In genomic region chr5:1344975-1345838, GRCh38 we compare ENCODE assay signal across 8 cellular contexts. TPM values are rescaled to one million over a fixed set of nuclear protein-coding genes. Genes with fewer than 3 reads are reported as not detected.
A peak's percentile ranks its signal among the peaks of the same experiment; 100 is the strongest.
DNase-seq lines count a peak whose midpoint lies in the region; ATAC-seq, FAIRE-seq and TF ChIP-seq lines count a peak whose summit lies in the region.

A gene with protein sequence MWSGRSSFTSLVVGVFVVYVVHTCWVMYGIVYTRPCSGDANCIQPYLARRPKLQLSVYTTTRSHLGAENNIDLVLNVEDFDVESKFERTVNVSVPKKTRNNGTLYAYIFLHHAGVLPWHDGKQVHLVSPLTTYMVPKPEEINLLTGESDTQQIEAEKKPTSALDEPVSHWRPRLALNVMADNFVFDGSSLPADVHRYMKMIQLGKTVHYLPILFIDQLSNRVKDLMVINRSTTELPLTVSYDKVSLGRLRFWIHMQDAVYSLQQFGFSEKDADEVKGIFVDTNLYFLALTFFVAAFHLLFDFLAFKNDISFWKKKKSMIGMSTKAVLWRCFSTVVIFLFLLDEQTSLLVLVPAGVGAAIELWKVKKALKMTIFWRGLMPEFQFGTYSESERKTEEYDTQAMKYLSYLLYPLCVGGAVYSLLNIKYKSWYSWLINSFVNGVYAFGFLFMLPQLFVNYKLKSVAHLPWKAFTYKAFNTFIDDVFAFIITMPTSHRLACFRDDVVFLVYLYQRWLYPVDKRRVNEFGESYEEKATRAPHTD (minus strand): TSS chr5:1345099. CDS start chr5:1344841, 258 bp downstream.

- H3K4me3 ChIP-seq in kidney (ENCODE audit: low read length in 2 of 2), result peak within 1 kb of the TSS; percentile 87 to 97

- H3K36me3 ChIP-seq in kidney (ENCODE audit: control insufficient read depth in 1 of 2, insufficient read depth in 2 of 2, low read length in 2 of 2), result peaks cover 10 to 18% of the 10 kb centered on the region in 2 donors

- FAIRE-seq in kidney (lab: Jason Lieb, UNC), result no peak

- H3K4me1 ChIP-seq in kidney (ENCODE audit: control insufficient read depth in 1 of 2, insufficient read depth in 1 of 2, low read depth in 1 of 2, low read length in 2 of 2), result peaks cover 8 to 22% of the 10 kb centered on the region in 2 donors

- peak within 1 kb of the TSS; percentile 57 to 78 for H3K27ac ChIP-seq in kidney (ENCODE audit: low read depth in 2 of 2, low read length in 2 of 2)

- H3K9me3 ChIP-seq in kidney (ENCODE audit: control insufficient read depth in 1 of 2, low read length in 2 of 2), result no peaks in the 10 kb centered on the region

- in situ Hi-C loops in GM18951 (cut with MboI; ENCODE audit: low sequenced_read_pairs, unreplicated experiment), result no loop called here

- DNase-seq in AG08396 (ENCODE audit: low spot score) (peak; percentile 100), NCI-H345 (lab: John Stamatoyannopoulos, UW) (peak; percentile 93), cerebellar cortex (ENCODE audit: low spot score) (peak; percentile 71), kidney (peak; percentile 95)
- DNase-seq in activated CD4-positive, alpha-beta T cell treated with anti-CD3 and anti-CD28 coated beads for 1 hour, result peak; percentile 82
- DNase-seq in stimulated activated CD4-positive, alpha-beta T cell treated with anti-CD3 and anti-CD28 coated beads, Interleukin-15, amount 100 ng/mL, for 1 hour (ENCODE audit: low read depth in 1 of 2, low spot score in 1 of 2), result peak; percentile 79 to 84

- intact Hi-C loops in kidney (cut with DNase I), result no loop called here

- peak; percentile 82 for ATAC-seq in HG03175 (IDR thresholded peaks at IDR 0.05; ENCODE audit: unreplicated experiment)

- H3K9ac ChIP-seq in kidney (ENCODE audit: low read length in 2 of 2), result peak within 1 kb of the TSS; percentile 50 to 97

- peak; percentile 90 for TF ChIP-seq POLR2A in GM18951 (IDR thresholded peaks at IDR 0.05; ENCODE audit: extremely low read depth, insufficient read depth, insufficient read length)

- peak; percentile 3 for TF ChIP-seq CTCF in kidney (IDR thresholded peaks at IDR 0.05; ENCODE audit: borderline replicate concordance, extremely low read depth, insufficient read depth)

RNA-seq across cellular contexts. Expression of the gene that starts here (rescaled TPM):
- total RNA-seq in kidney, result 96.6 TPM
- 135 TPM for polyA plus RNA-seq in kidney (ENCODE audit: insufficient read depth, low read depth, low replicate concordance)

Comparison
In these comparisons a context has a peak if more than half of its experiments do, and no peak if none do; other contexts are left out.
1. Peak in every context shown above with its lines: DNase-seq, ATAC-seq, H3K4me3 ChIP-seq and H3K27ac ChIP-seq.